Comparison of ENCODE assay signal across 17 cellular contexts in genomic region chr14:72544615-72545387, GRCh38.
DNase-seq lines count a peak whose midpoint lies in the region; ATAC-seq and TF ChIP-seq lines count a peak whose summit lies in the region.
"Had no signal": no experiment of that assay in that cellular context is flagged by ENCODE, and none has a peak within 500 bp of the region (broad histone marks: within the 10 kb centered on the region; RNA-seq: fewer than 3 reads in every experiment).

No MANE protein-coding gene starts in this region.

- peak overlapping the region; percentile 75 for H2AFZ ChIP-seq in neuronal stem cell (ENCODE audit: low read length)

- CTCF ChIA-PET in activated CD4-positive, alpha-beta memory T cell treated with anti-CD3 and anti-CD28 coated beads, Interleukin-2, amount 10 ng/mL, durations not matched to agents 7 days and 5 days (lab: Charles Lee), result interaction anchor here (0.6 kb wide), 1 partner anchor 52 kb away, joined by 3 read pairs; no protein-coding TSS in a partner anchor

- peaks cover 34% of the 10 kb centered on the region for H3K4me1 Mint-ChIP-seq in activated CD4-positive, alpha-beta memory T cell treated with anti-CD3 and anti-CD28 coated beads, Interleukin-2, amount 10 ng/mL, durations not matched to agents 7 days and 5 days

- H2BK5ac ChIP-seq in neuronal stem cell (ENCODE audit: low read length), result no peak overlapping the region

- H3K4me3 ChIP-seq in BLaER1 treated with 17β-estradiol and CSF1 and Interleukin-3, amounts not matched to agents 10 nM and 100 nM, result no peak overlapping the region
- H3K4me3 ChIP-seq in neuronal stem cell (ENCODE audit: low read length in 2 of 2), result no peak overlapping the region
- H3K4me3 ChIP-seq: dorsolateral prefrontal cortex, uterus had no signal

- H3K9ac ChIP-seq in BLaER1 treated with 17β-estradiol and CSF1 and Interleukin-3, amounts not matched to agents 10 nM and 100 nM, result no peak overlapping the region
- H3K9ac ChIP-seq in neuronal stem cell (ENCODE audit: low read depth, low read length, poor library complexity), result no peak overlapping the region

- peak; percentile 74 for DNase-seq in NCI-H1694 (lab: John Stamatoyannopoulos, UW)
- no peak for DNase-seq in foreskin keratinocyte
- peak; percentile 21 for DNase-seq in neuronal stem cell (ENCODE audit: low spot score)
- no peak for DNase-seq in DMS114 treated with DMSO at 0.1 percent for 48 hours (lab: John Stamatoyannopoulos, UW; ENCODE audit: unreplicated experiment)
- no peak for DNase-seq in NCI-H1436 (lab: John Stamatoyannopoulos, UW)
- DNase-seq in activated CD4-positive, alpha-beta memory T cell treated with anti-CD3 and anti-CD28 coated beads, Interleukin-2, amount 10 ng/mL, durations not matched to agents 7 days and 5 days, result no peak
- no peak for DNase-seq in cortex of kidney (lab: John Stamatoyannopoulos, UW)
- DNase-seq: activated T-cell treated with anti-CD3 and anti-CD28 coated beads, Interleukin-2, amount 50 U/mL, for 4 hours; GDM1; NCI-H1048; NCI-H510A; stimulated activated CD4-positive, alpha-beta T cell treated with anti-CD3 and anti-CD28 coated beads, Interleukin-4, amount 100 ng/mL, for 24 hours; T-helper 2 cell; uterus had no signal

- H2AK5ac ChIP-seq in neuronal stem cell (ENCODE audit: low read depth, low read length), result peak overlapping the region; percentile 53

- peaks cover 7% of the 10 kb centered on the region for H3K36me3 Mint-ChIP-seq in activated CD4-positive, alpha-beta memory T cell treated with anti-CD3 and anti-CD28 coated beads, Interleukin-2, amount 10 ng/mL, durations not matched to agents 7 days and 5 days (ENCODE audit: low read depth)
- H3K36me3 Mint-ChIP-seq: stimulated activated effector memory CD8-positive, alpha-beta T cell treated with anti-CD3 and anti-CD28 coated beads, Interleukin-12 subunit alpha, Interleukin-12 subunit beta, amount 100 ng/mL, for 72 hours had no signal

- peak overlapping the region; percentile 61 for H3K18ac ChIP-seq in neuronal stem cell (ENCODE audit: low read length)

- WGBS in neuronal stem cell (ENCODE audit: extremely low coverage in 2 of 2, insufficient read length in 2 of 2, insufficient replicate concordance in 1 of 2), 2 donors, result no CpG with 5 or more reads among the region's 8 CpGs

- H4K20me1 ChIP-seq in BLaER1 treated with 17β-estradiol and CSF1 and Interleukin-3, amounts not matched to agents 10 nM and 100 nM, result peaks cover 0 to 8% (median 0%) of the 10 kb centered on the region in 11 experiments; a peak in 1 of 22 replicates

- POLR2A ChIA-PET in activated CD4-positive, alpha-beta memory T cell treated with anti-CD3 and anti-CD28 coated beads, Interleukin-2, amount 10 ng/mL, durations not matched to agents 7 days and 5 days (lab: Charles Lee), result interaction anchor here (1.1 to 1.9 kb wide), 3 partner anchors 13 to 50 kb away, joined by 3 to 7 read pairs (median 4); no protein-coding TSS in a partner anchor

- peak overlapping the region; percentile 24 for H2BK120ac ChIP-seq in neuronal stem cell (ENCODE audit: low read depth, low read length)

- no peak for TF ChIP-seq CTCF in foreskin keratinocyte (conservative IDR thresholded peaks at IDR 0.05)

- peak overlapping the region; percentile 63 for H2BK12ac ChIP-seq in neuronal stem cell (ENCODE audit: low read length)

- H3K36me3 ChIP-seq in BLaER1 treated with 17β-estradiol and CSF1 and Interleukin-3, amounts not matched to agents 10 nM and 100 nM, result no peaks in the 10 kb centered on the region
- H3K36me3 ChIP-seq in neuronal stem cell (replicated peaks in 1 of 2; ENCODE audit: control insufficient read depth in 2 of 2, insufficient read depth in 2 of 2, low read length in 2 of 2), result no peaks in the 10 kb centered on the region
- H3K36me3 ChIP-seq: uterus had no signal

- H3K4me1 ChIP-seq in BLaER1 treated with 17β-estradiol and CSF1 and Interleukin-3, amounts not matched to agents 10 nM and 100 nM, result peaks cover 74 to 90% (median 84%) of the 10 kb centered on the region in 10 experiments
- H3K4me1 ChIP-seq in foreskin keratinocyte (peaks cover 4% of the 10 kb centered on the region), neuronal stem cell (ENCODE audit: control insufficient read depth in 2 of 2, insufficient read depth in 1 of 2, low read depth in 1 of 2, low read length in 2 of 2) (peaks cover 7 to 15% of the 10 kb centered on the region in 2 donors)
- H3K4me1 ChIP-seq: uterus had no signal

- no peak overlapping the region for H4K8ac ChIP-seq in neuronal stem cell (ENCODE audit: low read depth, low read length)

- H2BK15ac ChIP-seq in neuronal stem cell (ENCODE audit: low read length), result peak overlapping the region; percentile 62

- H3K4me2 ChIP-seq in BLaER1 treated with 17β-estradiol and CSF1 and Interleukin-3, amounts not matched to agents 10 nM and 100 nM, result peak overlapping the region; percentile 68 to 95 (median 84)
- no peak overlapping the region for H3K4me2 ChIP-seq in neuronal stem cell (ENCODE audit: insufficient read depth, low read length, poor library complexity, severe bottlenecking)

- H3K4ac ChIP-seq in neuronal stem cell (ENCODE audit: low read length), result no peak overlapping the region

- H3K27me3 Mint-ChIP-seq in activated CD4-positive, alpha-beta memory T cell treated with anti-CD3 and anti-CD28 coated beads, Interleukin-2, amount 10 ng/mL, durations not matched to agents 7 days and 5 days, result peaks cover 38% of the 10 kb centered on the region

- no peaks in the 10 kb centered on the region for H3K9me3 Mint-ChIP-seq in activated CD4-positive, alpha-beta memory T cell treated with anti-CD3 and anti-CD28 coated beads, Interleukin-2, amount 10 ng/mL, durations not matched to agents 7 days and 5 days
- H3K9me3 Mint-ChIP-seq: activated T-cell treated with anti-CD3 and anti-CD28 coated beads, Interleukin-2, amount 50 U/mL, for 4 hours; stimulated activated effector memory CD8-positive, alpha-beta T cell treated with anti-CD3 and anti-CD28 coated beads, Interleukin-12 subunit alpha, Interleukin-12 subunit beta, amount 100 ng/mL, for 72 hours had no signal

- H4K91ac ChIP-seq in neuronal stem cell (ENCODE audit: low read depth, low read length, poor library complexity), result no peak overlapping the region

- peak overlapping the region in 4 of 11 experiments; percentile 46 to 72 (median 59); a peak in 4 of 22 replicates for H3K27ac ChIP-seq in BLaER1 treated with 17β-estradiol and CSF1 and Interleukin-3, amounts not matched to agents 10 nM and 100 nM
- H3K27ac ChIP-seq in foreskin keratinocyte (no peak overlapping the region), neuronal stem cell (replicated peaks; ENCODE audit: low read length) (no peak overlapping the region)
- H3K27ac ChIP-seq: uterus had no signal

- peak; percentile 13 for ATAC-seq in foreskin keratinocyte
- ATAC-seq: activated T-cell treated with anti-CD3 and anti-CD28 coated beads, Interleukin-2, amount 50 U/mL, for 4 hours had no signal

- H3K9me3 ChIP-seq in BLaER1 treated with 17β-estradiol and CSF1 and Interleukin-3, amounts not matched to agents 10 nM and 100 nM (replicated peaks in 1 of 11), result no peaks in the 10 kb centered on the region
- no peaks in the 10 kb centered on the region for H3K9me3 ChIP-seq in neuronal stem cell (replicated peaks in 1 of 2; ENCODE audit: control insufficient read depth in 2 of 2, insufficient read depth in 1 of 2, low read depth in 1 of 2, low read length in 2 of 2)
- H3K9me3 ChIP-seq: uterus had no signal

- no peak overlapping the region for H3K27ac Mint-ChIP-seq in activated CD4-positive, alpha-beta memory T cell treated with anti-CD3 and anti-CD28 coated beads, Interleukin-2, amount 10 ng/mL, durations not matched to agents 7 days and 5 days

- H3K79me1 ChIP-seq in neuronal stem cell (ENCODE audit: low read depth, low read length), result no peaks in the 10 kb centered on the region

- peaks cover 0 to 23% (median 0%) of the 10 kb centered on the region in 11 experiments; a peak in 5 of 22 replicates for H3K27me3 ChIP-seq in BLaER1 treated with 17β-estradiol and CSF1 and Interleukin-3, amounts not matched to agents 10 nM and 100 nM
- no peaks in the 10 kb centered on the region for H3K27me3 ChIP-seq in foreskin keratinocyte
- H3K27me3 ChIP-seq in neuronal stem cell (ENCODE audit: control insufficient read depth in 3 of 3, insufficient read depth in 3 of 3, low read depth in 1 of 3, low read length in 3 of 3), result no peaks in the 10 kb centered on the region
- H3K27me3 ChIP-seq: dorsolateral prefrontal cortex, uterus had no signal

- H3K4me3 Mint-ChIP-seq in activated CD4-positive, alpha-beta memory T cell treated with anti-CD3 and anti-CD28 coated beads, Interleukin-2, amount 10 ng/mL, durations not matched to agents 7 days and 5 days, result no peak overlapping the region
- H3K4me3 Mint-ChIP-seq: activated T-cell treated with anti-CD3 and anti-CD28 coated beads, Interleukin-2, amount 50 U/mL, for 4 hours; stimulated activated effector memory CD8-positive, alpha-beta T cell treated with anti-CD3 and anti-CD28 coated beads, Interleukin-12 subunit alpha, Interleukin-12 subunit beta, amount 100 ng/mL, for 72 hours had no signal

- no peak overlapping the region for H3K14ac ChIP-seq in neuronal stem cell (ENCODE audit: low read length)

- no peak overlapping the region for H3K23ac ChIP-seq in neuronal stem cell (ENCODE audit: low read depth, low read length, poor library complexity)

Comparison
In these comparisons a context has a peak if more than half of its experiments do, and no peak if none do; other contexts are left out.
1. DNase-seq: peak in NCI-H1694 (single experiment) and neuronal stem cell (single experiment); none in foreskin keratinocyte (0 of 2), DMS114 treated with DMSO at 0.1 percent for 48 hours (single experiment), NCI-H1436 (single experiment), activated CD4-positive, alpha-beta memory T cell treated with anti-CD3 and anti-CD28 coated beads, Interleukin-2, amount 10 ng/mL, durations not matched to agents 7 days and 5 days (single experiment) and cortex of kidney (single experiment).